13 cellular contexts compared by ENCODE assay signal in the genomic region with DNA sequence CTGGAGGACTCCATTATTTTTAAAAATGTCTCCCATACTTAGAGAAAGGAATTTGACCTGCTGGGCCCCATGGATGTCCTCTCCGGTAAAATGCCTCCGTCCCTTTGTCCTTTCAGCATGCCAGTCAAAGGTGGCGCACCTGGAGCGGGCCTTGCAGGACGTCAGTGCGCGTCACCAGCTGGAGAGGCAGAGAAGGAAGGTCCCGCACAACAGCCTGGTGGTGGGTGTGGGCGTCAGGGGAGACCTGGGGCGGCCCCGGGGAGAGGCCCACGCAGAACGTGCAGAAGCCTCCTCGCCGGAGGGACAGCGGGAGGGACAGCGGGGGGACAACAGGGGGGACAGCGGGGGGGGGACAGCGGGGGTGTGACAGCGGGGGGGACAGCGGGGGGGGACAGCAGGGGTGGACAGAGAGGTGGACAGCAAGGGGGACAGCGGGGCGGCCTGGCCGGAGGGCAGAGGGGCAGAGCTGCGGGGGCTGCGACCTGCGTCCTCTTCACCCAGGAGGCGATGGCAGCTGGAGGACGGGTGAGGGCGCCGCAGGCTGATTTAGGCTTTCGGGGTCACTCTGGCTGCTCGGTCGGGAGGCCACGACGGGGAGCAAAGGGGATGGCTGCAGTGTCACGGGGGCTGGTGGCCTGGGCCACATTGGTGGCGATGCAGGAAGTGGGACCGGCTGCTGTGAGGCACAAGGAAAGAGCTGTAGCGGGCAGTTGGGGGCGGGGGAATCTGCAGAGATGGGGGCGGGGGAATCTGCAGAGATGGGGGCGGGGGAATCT. TPM values are rescaled to one million over a fixed set of nuclear protein-coding genes. Genes with fewer than 3 reads are reported as not detected.
DNase-seq lines count a peak whose midpoint lies in the region; ATAC-seq and TF ChIP-seq lines count a peak whose summit lies in the region.
"Had no signal": no experiment of that assay in that cellular context is flagged by ENCODE, and none has a peak within 500 bp of the region (broad histone marks: within the 10 kb centered on the region; RNA-seq: fewer than 3 reads in every experiment).

No MANE protein-coding gene starts in this region.

- ATAC-seq in natural killer cell, result no peak
- no peak for ATAC-seq in natural killer cell treated with Interleukin-12 subunit alpha and Interleukin-12 subunit beta and Interleukin-15 and Interleukin-18, amount 100 ng/mL, for 72 hours
- ATAC-seq in activated CD8-positive, alpha-beta T cell treated with anti-CD3 and anti-CD28 coated beads, Interleukin-2, amount 10 ng/mL, durations not matched to agents 7 days and 5 days, result no peak
- no peak for ATAC-seq in HG02973 (IDR thresholded peaks at IDR 0.05; ENCODE audit: unreplicated experiment)

- H3K4me3 Mint-ChIP-seq in natural killer cell (peak overlapping the region; percentile 6), glutamatergic neuron (ENCODE audit: unreplicated experiment) (no peak overlapping the region)
- H3K4me3 Mint-ChIP-seq in natural killer cell treated with Interleukin-12 subunit alpha and Interleukin-12 subunit beta and Interleukin-15 and Interleukin-18, amount 100 ng/mL, for 72 hours, result no peak overlapping the region
- peak overlapping the region; percentile 46 for H3K4me3 Mint-ChIP-seq in activated CD8-positive, alpha-beta T cell treated with anti-CD3 and anti-CD28 coated beads, Interleukin-2, amount 10 ng/mL, durations not matched to agents 7 days and 5 days

- H3K36me3 Mint-ChIP-seq in natural killer cell (no peaks in the 10 kb centered on the region), glutamatergic neuron (ENCODE audit: unreplicated experiment) (peaks cover 7% of the 10 kb centered on the region)
- no peaks in the 10 kb centered on the region for H3K36me3 Mint-ChIP-seq in natural killer cell treated with Interleukin-12 subunit alpha and Interleukin-12 subunit beta and Interleukin-15 and Interleukin-18, amount 100 ng/mL, for 72 hours
- no peaks in the 10 kb centered on the region for H3K36me3 Mint-ChIP-seq in activated CD8-positive, alpha-beta T cell treated with anti-CD3 and anti-CD28 coated beads, Interleukin-2, amount 10 ng/mL, durations not matched to agents 7 days and 5 days (ENCODE audit: low read depth)

- intact Hi-C loops in natural killer cell (cut with micrococcal nuclease), result no loop called here

- H3K9me3 Mint-ChIP-seq in natural killer cell (no peaks in the 10 kb centered on the region), glutamatergic neuron (ENCODE audit: unreplicated experiment) (peaks cover 5% of the 10 kb centered on the region)
- H3K9me3 Mint-ChIP-seq in natural killer cell treated with Interleukin-12 subunit alpha and Interleukin-12 subunit beta and Interleukin-15 and Interleukin-18, amount 100 ng/mL, for 72 hours, result no peaks in the 10 kb centered on the region
- H3K9me3 Mint-ChIP-seq in activated CD8-positive, alpha-beta T cell treated with anti-CD3 and anti-CD28 coated beads, Interleukin-2, amount 10 ng/mL, durations not matched to agents 7 days and 5 days (ENCODE audit: insufficient read depth), result no peaks in the 10 kb centered on the region

- H3K27me3 Mint-ChIP-seq in natural killer cell (ENCODE audit: low read depth in 2 of 2), result peaks cover 0 to 9% of the 10 kb centered on the region in 2 donors
- peaks cover 0 to 2% of the 10 kb centered on the region in 2 donors for H3K27me3 Mint-ChIP-seq in natural killer cell treated with Interleukin-12 subunit alpha and Interleukin-12 subunit beta and Interleukin-15 and Interleukin-18, amount 100 ng/mL, for 72 hours
- no peaks in the 10 kb centered on the region for H3K27me3 Mint-ChIP-seq in activated CD8-positive, alpha-beta T cell treated with anti-CD3 and anti-CD28 coated beads, Interleukin-2, amount 10 ng/mL, durations not matched to agents 7 days and 5 days (ENCODE audit: low read depth)
- peaks cover 3% of the 10 kb centered on the region for H3K27me3 Mint-ChIP-seq in glutamatergic neuron (ENCODE audit: unreplicated experiment)

- DNase-seq in natural killer cell (no peak), medulla oblongata (ENCODE audit: extremely low spot score) (peak; percentile 57), glutamatergic neuron (no peak), NCI-H524 treated with DMSO at 0.1 percent for 48 hours (lab: John Stamatoyannopoulos, UW) (no peak)
- DNase-seq in natural killer cell treated with Interleukin-12 subunit alpha and Interleukin-12 subunit beta and Interleukin-15 and Interleukin-18, amount 100 ng/mL, for 72 hours (ENCODE audit: low spot score), result no peak
- DNase-seq in activated CD8-positive, alpha-beta T cell treated with anti-CD3 and anti-CD28 coated beads, Interleukin-2, amount 10 ng/mL, durations not matched to agents 7 days and 5 days, result peak; percentile 30
- no peak for DNase-seq in stimulated activated CD4-positive, alpha-beta T cell treated with anti-CD3 and anti-CD28 coated beads, Interleukin-4, amount 100 ng/mL, for 24 hours
- DNase-seq: cerebellar nuclear complex, DMS79 treated with DMSO at 0.1 percent for 48 hours, heart left ventricle, KG1 had no signal

- H3K27ac Mint-ChIP-seq in natural killer cell (no peak overlapping the region), glutamatergic neuron (ENCODE audit: unreplicated experiment) (no peak overlapping the region)
- H3K27ac Mint-ChIP-seq in natural killer cell treated with Interleukin-12 subunit alpha and Interleukin-12 subunit beta and Interleukin-15 and Interleukin-18, amount 100 ng/mL, for 72 hours, result no peak overlapping the region
- H3K27ac Mint-ChIP-seq in activated CD8-positive, alpha-beta T cell treated with anti-CD3 and anti-CD28 coated beads, Interleukin-2, amount 10 ng/mL, durations not matched to agents 7 days and 5 days, result no peak overlapping the region

- POLR2A ChIA-PET in activated CD8-positive, alpha-beta T cell treated with anti-CD3 and anti-CD28 coated beads, Interleukin-2, amount 10 ng/mL, durations not matched to agents 7 days and 5 days (lab: Charles Lee), result no interaction called here

- TF ChIP-seq CTCF in natural killer cell (IDR thresholded peaks at IDR 0.05) (no peak), glutamatergic neuron (IDR thresholded peaks at IDR 0.05; ENCODE audit: partially characterized antibody, unreplicated experiment) (no peak)

- H3K4me1 Mint-ChIP-seq in natural killer cell (no peaks in the 10 kb centered on the region), glutamatergic neuron (ENCODE audit: low read depth, unreplicated experiment) (peaks cover 2% of the 10 kb centered on the region)
- no peaks in the 10 kb centered on the region for H3K4me1 Mint-ChIP-seq in natural killer cell treated with Interleukin-12 subunit alpha and Interleukin-12 subunit beta and Interleukin-15 and Interleukin-18, amount 100 ng/mL, for 72 hours (ENCODE audit: low read depth in 2 of 2)
- H3K4me1 Mint-ChIP-seq in activated CD8-positive, alpha-beta T cell treated with anti-CD3 and anti-CD28 coated beads, Interleukin-2, amount 10 ng/mL, durations not matched to agents 7 days and 5 days (ENCODE audit: low read depth), result no peaks in the 10 kb centered on the region

- CTCF ChIA-PET in activated CD8-positive, alpha-beta T cell treated with anti-CD3 and anti-CD28 coated beads, Interleukin-2, amount 10 ng/mL, durations not matched to agents 7 days and 5 days (lab: Charles Lee), result no interaction called here

RNA-seq across cellular contexts. Expression of a gene that starts 0.9 kb away (rescaled TPM):
- total RNA-seq in natural killer cell, result not detected
- total RNA-seq in natural killer cell treated with Interleukin-12 subunit alpha and Interleukin-12 subunit beta and Interleukin-15 and Interleukin-18, amount 100 ng/mL, for 72 hours, result not detected
- not detected for total RNA-seq in activated CD8-positive, alpha-beta T cell treated with anti-CD3 and anti-CD28 coated beads, Interleukin-2, amount 10 ng/mL, durations not matched to agents 7 days and 5 days
- not detected for total RNA-seq in glutamatergic neuron (ENCODE audit: unreplicated experiment)
- total RNA-seq: liver had no signal

Comparison
In these comparisons a context has a peak if more than half of its experiments do, and no peak if none do; other contexts are left out.
1. H3K4me3 Mint-ChIP-seq: peak in natural killer cell (single experiment) and activated CD8-positive, alpha-beta T cell treated with anti-CD3 and anti-CD28 coated beads, Interleukin-2, amount 10 ng/mL, durations not matched to agents 7 days and 5 days (single experiment); none in natural killer cell treated with Interleukin-12 subunit alpha and Interleukin-12 subunit beta and Interleukin-15 and Interleukin-18, amount 100 ng/mL, for 72 hours (single experiment) and glutamatergic neuron (single experiment).
2. DNase-seq: peak in activated CD8-positive, alpha-beta T cell treated with anti-CD3 and anti-CD28 coated beads, Interleukin-2, amount 10 ng/mL, durations not matched to agents 7 days and 5 days (single experiment) and medulla oblongata (single experiment); none in natural killer cell (single experiment), natural killer cell treated with Interleukin-12 subunit alpha and Interleukin-12 subunit beta and Interleukin-15 and Interleukin-18, amount 100 ng/mL, for 72 hours (single experiment), glutamatergic neuron (single experiment), NCI-H524 treated with DMSO at 0.1 percent for 48 hours (single experiment) and stimulated activated CD4-positive, alpha-beta T cell treated with anti-CD3 and anti-CD28 coated beads, Interleukin-4, amount 100 ng/mL, for 24 hours (single experiment).